ENCODE assay signal across 1 cellular context in the genomic region with DNA sequence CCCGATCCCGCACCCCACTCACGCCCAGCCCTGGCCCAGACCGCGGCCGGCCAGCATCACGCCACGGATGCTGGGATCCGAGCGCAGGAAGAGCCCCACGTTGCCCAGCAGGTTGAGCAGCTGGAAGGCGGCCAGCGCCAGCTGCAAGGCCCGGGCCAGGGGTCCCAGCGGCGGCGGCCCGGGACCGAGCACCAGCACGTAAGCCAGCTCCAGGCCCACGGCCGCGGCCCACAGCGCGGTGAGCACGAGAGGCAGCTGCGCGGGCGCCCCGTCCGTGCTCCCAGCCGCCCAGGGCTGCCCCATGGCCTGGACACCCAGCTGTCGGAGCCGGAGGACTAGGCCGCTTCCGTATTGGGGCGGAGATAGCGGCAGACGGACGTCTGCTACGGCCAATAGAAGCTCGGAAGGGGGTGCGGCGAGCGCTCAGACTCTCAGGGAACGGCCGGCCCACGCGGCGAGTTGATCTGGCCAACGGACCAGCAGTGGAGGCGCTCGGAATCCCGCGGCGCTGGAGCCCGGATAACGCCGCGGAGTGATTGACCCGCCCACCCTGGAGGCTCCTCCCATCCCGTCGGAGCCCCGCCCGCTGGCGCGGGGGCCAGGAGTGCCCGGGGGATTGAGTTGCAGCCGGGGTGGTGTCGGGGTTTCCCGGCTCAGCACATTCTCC.
TF ChIP-seq lines count a peak whose summit lies in the region.

A gene with protein sequence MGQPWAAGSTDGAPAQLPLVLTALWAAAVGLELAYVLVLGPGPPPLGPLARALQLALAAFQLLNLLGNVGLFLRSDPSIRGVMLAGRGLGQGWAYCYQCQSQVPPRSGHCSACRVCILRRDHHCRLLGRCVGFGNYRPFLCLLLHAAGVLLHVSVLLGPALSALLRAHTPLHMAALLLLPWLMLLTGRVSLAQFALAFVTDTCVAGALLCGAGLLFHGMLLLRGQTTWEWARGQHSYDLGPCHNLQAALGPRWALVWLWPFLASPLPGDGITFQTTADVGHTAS (minus strand): TSS at position 348 of the 667 bp plus-strand sequence. CDS start 45 bp downstream, at position 303.

TF ChIP-seq in HepG2, 621 proteins besides CTCF, POLR2A, EP300 and RAD21 (continued from another document and continues in another):
- TF ChIP-seq, protein P1, sequence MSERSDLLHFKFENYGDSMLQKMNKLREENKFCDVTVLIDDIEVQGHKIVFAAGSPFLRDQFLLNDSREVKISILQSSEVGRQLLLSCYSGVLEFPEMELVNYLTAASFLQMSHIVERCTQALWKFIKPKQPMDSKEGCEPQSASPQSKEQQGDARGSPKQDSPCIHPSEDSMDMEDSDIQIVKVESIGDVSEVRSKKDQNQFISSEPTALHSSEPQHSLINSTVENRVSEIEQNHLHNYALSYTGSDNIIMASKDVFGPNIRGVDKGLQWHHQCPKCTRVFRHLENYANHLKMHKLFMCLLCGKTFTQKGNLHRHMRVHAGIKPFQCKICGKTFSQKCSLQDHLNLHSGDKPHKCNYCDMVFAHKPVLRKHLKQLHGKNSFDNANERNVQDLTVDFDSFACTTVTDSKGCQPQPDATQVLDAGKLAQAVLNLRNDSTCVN (CRISPR knock-in tag; IDR thresholded peaks at IDR 0.05; ENCODE audit: borderline replicate concordance), result peak; percentile 17; the same call in 1 of the 2 replicates
- peak; percentile 92 for TF ChIP-seq NFYB (CRISPR knock-in tag; IDR thresholded peaks at IDR 0.05)
- no peak for TF ChIP-seq HNRNPUL1 (IDR thresholded peaks at IDR 0.05; ENCODE audit: low read depth, low read length)
- TF ChIP-seq ZNF546 (CRISPR knock-in tag; conservative IDR thresholded peaks at IDR 0.05), result peak; percentile 57; the same call in 1 of the 2 replicates
- no peak for TF ChIP-seq NCOA5 (CRISPR knock-in tag; IDR thresholded peaks at IDR 0.05)
- TF ChIP-seq ZKSCAN5 (CRISPR knock-in tag; IDR thresholded peaks at IDR 0.05), result no peak
- peak; percentile 43; the same call in 1 of the 2 replicates for TF ChIP-seq ZBTB38 (CRISPR knock-in tag; IDR thresholded peaks at IDR 0.05)
- TF ChIP-seq, protein P2, sequence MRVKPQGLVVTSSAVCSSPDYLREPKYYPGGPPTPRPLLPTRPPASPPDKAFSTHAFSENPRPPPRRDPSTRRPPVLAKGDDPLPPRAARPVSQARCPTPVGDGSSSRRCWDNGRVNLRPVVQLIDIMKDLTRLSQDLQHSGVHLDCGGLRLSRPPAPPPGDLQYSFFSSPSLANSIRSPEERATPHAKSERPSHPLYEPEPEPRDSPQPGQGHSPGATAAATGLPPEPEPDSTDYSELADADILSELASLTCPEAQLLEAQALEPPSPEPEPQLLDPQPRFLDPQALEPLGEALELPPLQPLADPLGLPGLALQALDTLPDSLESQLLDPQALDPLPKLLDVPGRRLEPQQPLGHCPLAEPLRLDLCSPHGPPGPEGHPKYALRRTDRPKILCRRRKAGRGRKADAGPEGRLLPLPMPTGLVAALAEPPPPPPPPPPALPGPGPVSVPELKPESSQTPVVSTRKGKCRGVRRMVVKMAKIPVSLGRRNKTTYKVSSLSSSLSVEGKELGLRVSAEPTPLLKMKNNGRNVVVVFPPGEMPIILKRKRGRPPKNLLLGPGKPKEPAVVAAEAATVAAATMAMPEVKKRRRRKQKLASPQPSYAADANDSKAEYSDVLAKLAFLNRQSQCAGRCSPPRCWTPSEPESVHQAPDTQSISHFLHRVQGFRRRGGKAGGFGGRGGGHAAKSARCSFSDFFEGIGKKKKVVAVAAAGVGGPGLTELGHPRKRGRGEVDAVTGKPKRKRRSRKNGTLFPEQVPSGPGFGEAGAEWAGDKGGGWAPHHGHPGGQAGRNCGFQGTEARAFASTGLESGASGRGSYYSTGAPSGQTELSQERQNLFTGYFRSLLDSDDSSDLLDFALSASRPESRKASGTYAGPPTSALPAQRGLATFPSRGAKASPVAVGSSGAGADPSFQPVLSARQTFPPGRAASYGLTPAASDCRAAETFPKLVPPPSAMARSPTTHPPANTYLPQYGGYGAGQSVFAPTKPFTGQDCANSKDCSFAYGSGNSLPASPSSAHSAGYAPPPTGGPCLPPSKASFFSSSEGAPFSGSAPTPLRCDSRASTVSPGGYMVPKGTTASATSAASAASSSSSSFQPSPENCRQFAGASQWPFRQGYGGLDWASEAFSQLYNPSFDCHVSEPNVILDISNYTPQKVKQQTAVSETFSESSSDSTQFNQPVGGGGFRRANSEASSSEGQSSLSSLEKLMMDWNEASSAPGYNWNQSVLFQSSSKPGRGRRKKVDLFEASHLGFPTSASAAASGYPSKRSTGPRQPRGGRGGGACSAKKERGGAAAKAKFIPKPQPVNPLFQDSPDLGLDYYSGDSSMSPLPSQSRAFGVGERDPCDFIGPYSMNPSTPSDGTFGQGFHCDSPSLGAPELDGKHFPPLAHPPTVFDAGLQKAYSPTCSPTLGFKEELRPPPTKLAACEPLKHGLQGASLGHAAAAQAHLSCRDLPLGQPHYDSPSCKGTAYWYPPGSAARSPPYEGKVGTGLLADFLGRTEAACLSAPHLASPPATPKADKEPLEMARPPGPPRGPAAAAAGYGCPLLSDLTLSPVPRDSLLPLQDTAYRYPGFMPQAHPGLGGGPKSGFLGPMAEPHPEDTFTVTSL (CRISPR knock-in tag; IDR thresholded peaks at IDR 0.05; ENCODE audit: borderline replicate concordance), result no peak
- peak; percentile 87 for TF ChIP-seq KAT8 (CRISPR knock-in tag; IDR thresholded peaks at IDR 0.05)
- TF ChIP-seq, protein P3, sequence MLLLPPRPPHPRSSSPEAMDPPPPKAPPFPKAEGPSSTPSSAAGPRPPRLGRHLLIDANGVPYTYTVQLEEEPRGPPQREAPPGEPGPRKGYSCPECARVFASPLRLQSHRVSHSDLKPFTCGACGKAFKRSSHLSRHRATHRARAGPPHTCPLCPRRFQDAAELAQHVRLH (CRISPR knock-in tag; IDR thresholded peaks at IDR 0.05; ENCODE audit: borderline replicate concordance, low read depth), result 0 out of 2 replicates have a peak, but pooled peaks have one; percentile 25
- TF ChIP-seq, protein P4, sequence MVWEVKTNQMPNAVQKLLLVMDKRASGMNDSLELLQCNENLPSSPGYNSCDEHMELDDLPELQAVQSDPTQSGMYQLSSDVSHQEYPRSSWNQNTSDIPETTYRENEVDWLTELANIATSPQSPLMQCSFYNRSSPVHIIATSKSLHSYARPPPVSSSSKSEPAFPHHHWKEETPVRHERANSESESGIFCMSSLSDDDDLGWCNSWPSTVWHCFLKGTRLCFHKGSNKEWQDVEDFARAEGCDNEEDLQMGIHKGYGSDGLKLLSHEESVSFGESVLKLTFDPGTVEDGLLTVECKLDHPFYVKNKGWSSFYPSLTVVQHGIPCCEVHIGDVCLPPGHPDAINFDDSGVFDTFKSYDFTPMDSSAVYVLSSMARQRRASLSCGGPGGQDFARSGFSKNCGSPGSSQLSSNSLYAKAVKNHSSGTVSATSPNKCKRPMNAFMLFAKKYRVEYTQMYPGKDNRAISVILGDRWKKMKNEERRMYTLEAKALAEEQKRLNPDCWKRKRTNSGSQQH (CRISPR knock-in tag; IDR thresholded peaks at IDR 0.05; ENCODE audit: low read depth), result no peak; the same call in 1 of the 2 replicates
- TF ChIP-seq ZFP36L1 (CRISPR knock-in tag; IDR thresholded peaks at IDR 0.05), result peak; percentile 71; the same call in 1 of the 2 replicates
- no peak for TF ChIP-seq MBD4 (IDR thresholded peaks at IDR 0.05; ENCODE audit: borderline replicate concordance, low read length)
- TF ChIP-seq ZNF891 (CRISPR knock-in tag; IDR thresholded peaks at IDR 0.05), result no peak
- no peak for TF ChIP-seq ZFP36L2 (CRISPR knock-in tag; IDR thresholded peaks at IDR 0.05)
- TF ChIP-seq ZNF678 (CRISPR knock-in tag; IDR thresholded peaks at IDR 0.05), result no peak
- TF ChIP-seq LCORL (IDR thresholded peaks at IDR 0.05), result no peak
- TF ChIP-seq LCORL (CRISPR knock-in tag; IDR thresholded peaks at IDR 0.05), result peak; percentile 11; the same call in 1 of the 2 replicates
- TF ChIP-seq, protein P5, sequence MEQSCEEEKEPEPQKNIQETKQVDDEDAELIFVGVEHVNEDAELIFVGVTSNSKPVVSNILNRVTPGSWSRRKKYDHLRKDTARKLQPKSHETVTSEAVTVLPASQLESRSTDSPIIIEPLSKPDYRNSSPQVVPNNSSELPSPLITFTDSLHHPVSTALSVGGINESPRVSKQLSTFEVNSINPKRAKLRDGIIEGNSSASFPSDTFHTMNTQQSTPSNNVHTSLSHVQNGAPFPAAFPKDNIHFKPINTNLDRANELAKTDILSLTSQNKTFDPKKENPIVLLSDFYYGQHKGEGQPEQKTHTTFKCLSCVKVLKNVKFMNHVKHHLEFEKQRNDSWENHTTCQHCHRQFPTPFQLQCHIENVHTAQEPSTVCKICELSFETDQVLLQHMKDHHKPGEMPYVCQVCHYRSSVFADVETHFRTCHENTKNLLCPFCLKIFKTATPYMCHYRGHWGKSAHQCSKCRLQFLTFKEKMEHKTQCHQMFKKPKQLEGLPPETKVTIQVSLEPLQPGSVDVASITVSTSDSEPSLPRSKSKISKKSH (CRISPR knock-in tag; IDR thresholded peaks at IDR 0.05; ENCODE audit: borderline replicate concordance), result no peak
- TF ChIP-seq, protein P6, sequence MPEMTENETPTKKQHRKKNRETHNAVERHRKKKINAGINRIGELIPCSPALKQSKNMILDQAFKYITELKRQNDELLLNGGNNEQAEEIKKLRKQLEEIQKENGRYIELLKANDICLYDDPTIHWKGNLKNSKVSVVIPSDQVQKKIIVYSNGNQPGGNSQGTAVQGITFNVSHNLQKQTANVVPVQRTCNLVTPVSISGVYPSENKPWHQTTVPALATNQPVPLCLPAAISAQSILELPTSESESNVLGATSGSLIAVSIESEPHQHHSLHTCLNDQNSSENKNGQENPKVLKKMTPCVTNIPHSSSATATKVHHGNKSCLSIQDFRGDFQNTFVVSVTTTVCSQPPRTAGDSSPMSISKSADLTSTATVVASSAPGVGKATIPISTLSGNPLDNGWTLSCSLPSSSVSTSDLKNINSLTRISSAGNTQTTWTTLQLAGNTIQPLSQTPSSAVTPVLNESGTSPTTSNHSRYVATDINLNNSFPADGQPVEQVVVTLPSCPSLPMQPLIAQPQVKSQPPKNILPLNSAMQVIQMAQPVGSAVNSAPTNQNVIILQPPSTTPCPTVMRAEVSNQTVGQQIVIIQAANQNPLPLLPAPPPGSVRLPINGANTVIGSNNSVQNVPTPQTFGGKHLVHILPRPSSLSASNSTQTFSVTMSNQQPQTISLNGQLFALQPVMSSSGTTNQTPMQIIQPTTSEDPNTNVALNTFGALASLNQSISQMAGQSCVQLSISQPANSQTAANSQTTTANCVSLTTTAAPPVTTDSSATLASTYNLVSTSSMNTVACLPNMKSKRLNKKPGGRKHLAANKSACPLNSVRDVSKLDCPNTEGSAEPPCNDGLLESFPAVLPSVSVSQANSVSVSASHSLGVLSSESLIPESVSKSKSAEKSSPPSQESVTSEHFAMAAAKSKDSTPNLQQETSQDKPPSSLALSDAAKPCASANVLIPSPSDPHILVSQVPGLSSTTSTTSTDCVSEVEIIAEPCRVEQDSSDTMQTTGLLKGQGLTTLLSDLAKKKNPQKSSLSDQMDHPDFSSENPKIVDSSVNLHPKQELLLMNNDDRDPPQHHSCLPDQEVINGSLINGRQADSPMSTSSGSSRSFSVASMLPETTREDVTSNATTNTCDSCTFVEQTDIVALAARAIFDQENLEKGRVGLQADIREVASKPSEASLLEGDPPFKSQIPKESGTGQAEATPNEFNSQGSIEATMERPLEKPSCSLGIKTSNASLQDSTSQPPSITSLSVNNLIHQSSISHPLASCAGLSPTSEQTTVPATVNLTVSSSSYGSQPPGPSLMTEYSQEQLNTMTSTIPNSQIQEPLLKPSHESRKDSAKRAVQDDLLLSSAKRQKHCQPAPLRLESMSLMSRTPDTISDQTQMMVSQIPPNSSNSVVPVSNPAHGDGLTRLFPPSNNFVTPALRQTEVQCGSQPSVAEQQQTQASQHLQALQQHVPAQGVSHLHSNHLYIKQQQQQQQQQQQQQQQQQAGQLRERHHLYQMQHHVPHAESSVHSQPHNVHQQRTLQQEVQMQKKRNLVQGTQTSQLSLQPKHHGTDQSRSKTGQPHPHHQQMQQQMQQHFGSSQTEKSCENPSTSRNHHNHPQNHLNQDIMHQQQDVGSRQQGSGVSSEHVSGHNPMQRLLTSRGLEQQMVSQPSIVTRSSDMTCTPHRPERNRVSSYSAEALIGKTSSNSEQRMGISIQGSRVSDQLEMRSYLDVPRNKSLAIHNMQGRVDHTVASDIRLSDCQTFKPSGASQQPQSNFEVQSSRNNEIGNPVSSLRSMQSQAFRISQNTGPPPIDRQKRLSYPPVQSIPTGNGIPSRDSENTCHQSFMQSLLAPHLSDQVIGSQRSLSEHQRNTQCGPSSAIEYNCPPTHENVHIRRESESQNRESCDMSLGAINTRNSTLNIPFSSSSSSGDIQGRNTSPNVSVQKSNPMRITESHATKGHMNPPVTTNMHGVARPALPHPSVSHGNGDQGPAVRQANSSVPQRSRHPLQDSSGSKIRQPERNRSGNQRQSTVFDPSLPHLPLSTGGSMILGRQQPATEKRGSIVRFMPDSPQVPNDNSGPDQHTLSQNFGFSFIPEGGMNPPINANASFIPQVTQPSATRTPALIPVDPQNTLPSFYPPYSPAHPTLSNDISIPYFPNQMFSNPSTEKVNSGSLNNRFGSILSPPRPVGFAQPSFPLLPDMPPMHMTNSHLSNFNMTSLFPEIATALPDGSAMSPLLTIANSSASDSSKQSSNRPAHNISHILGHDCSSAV (CRISPR knock-in tag; IDR thresholded peaks at IDR 0.05; ENCODE audit: borderline replicate concordance), result no peak
- no peak for TF ChIP-seq KLF9 (CRISPR knock-in tag; IDR thresholded peaks at IDR 0.05; ENCODE audit: low read depth)
- TF ChIP-seq, protein P7, sequence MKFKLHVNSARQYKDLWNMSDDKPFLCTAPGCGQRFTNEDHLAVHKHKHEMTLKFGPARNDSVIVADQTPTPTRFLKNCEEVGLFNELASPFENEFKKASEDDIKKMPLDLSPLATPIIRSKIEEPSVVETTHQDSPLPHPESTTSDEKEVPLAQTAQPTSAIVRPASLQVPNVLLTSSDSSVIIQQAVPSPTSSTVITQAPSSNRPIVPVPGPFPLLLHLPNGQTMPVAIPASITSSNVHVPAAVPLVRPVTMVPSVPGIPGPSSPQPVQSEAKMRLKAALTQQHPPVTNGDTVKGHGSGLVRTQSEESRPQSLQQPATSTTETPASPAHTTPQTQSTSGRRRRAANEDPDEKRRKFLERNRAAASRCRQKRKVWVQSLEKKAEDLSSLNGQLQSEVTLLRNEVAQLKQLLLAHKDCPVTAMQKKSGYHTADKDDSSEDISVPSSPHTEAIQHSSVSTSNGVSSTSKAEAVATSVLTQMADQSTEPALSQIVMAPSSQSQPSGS (CRISPR knock-in tag; IDR thresholded peaks at IDR 0.05), result no peak; the same call in 1 of the 2 replicates
- no peak for TF ChIP-seq STAG1 (CRISPR knock-in tag; IDR thresholded peaks at IDR 0.05)
- TF ChIP-seq MYNN (CRISPR knock-in tag; IDR thresholded peaks at IDR 0.05; ENCODE audit: low read depth), result no peak
- peak; percentile 95 for TF ChIP-seq ELF1 (CRISPR knock-in tag; IDR thresholded peaks at IDR 0.05)
- 0 out of 2 replicates have a peak, but pooled peaks have one; percentile 63 for TF ChIP-seq ZNF34 (CRISPR knock-in tag; IDR thresholded peaks at IDR 0.05; ENCODE audit: borderline replicate concordance)
- no peak for TF ChIP-seq MAFK (conservative IDR thresholded peaks at IDR 0.05 in 1 of 2, IDR thresholded peaks at IDR 0.05 in 1 of 2; ENCODE audit: low read length in 2 of 2)
- no peak for TF ChIP-seq ZNF296 (CRISPR knock-in tag; conservative IDR thresholded peaks at IDR 0.05)
- 0 out of 2 replicates have a peak, but pooled peaks have one; percentile 55 for TF ChIP-seq REL (CRISPR knock-in tag; conservative IDR thresholded peaks at IDR 0.05)
- TF ChIP-seq HIVEP1 (CRISPR knock-in tag; IDR thresholded peaks at IDR 0.05), result peak; percentile 58; the same call in 1 of the 2 replicates
